Comparison of ENCODE assay signal across 8 cellular contexts in genomic region chr2:64609229-64609994, GRCh38. TPM values are rescaled to one million over a fixed set of nuclear protein-coding genes. Genes with fewer than 3 reads are reported as not detected.
DNase-seq lines count a peak whose midpoint lies in the region; ATAC-seq and TF ChIP-seq lines count a peak whose summit lies in the region.

No MANE protein-coding gene starts in this region.

- ATAC-seq in GM19467 (IDR thresholded peaks at IDR 0.05; ENCODE audit: unreplicated experiment), result peak; percentile 39

- peaks cover 10 to 33% (median 22%) of the 10 kb centered on the region in 4 donors for H3K4me1 Mint-ChIP-seq in CD4-positive, alpha-beta memory T cell
- H3K4me1 Mint-ChIP-seq in activated CD4-positive, alpha-beta memory T cell treated with anti-CD3 and anti-CD28 coated beads for 36 hours (ENCODE audit: low read depth), result peaks cover 26% of the 10 kb centered on the region
- H3K4me1 Mint-ChIP-seq in endothelial cell (ENCODE audit: unreplicated experiment) (peaks cover 17% of the 10 kb centered on the region), mesothelial cell of epicardium (peaks cover 43% of the 10 kb centered on the region)

- peak; percentile 17 for TF ChIP-seq CTCF in endothelial cell (IDR thresholded peaks at IDR 0.05; ENCODE audit: unreplicated experiment)
- no peak for TF ChIP-seq CTCF in mesothelial cell of epicardium (IDR thresholded peaks at IDR 0.05; ENCODE audit: unreplicated experiment)

- H3K9me3 ChIP-seq in CD4-positive, alpha-beta memory T cell (ENCODE audit: control insufficient read depth in 1 of 2, low read length in 2 of 2), result no peaks in the 10 kb centered on the region

- H3K4me3 ChIP-seq in CD4-positive, alpha-beta memory T cell (ENCODE audit: low read length in 2 of 2), result peak overlapping the region in 1 of 2 donors; percentile 61

- H3K9me3 Mint-ChIP-seq in CD4-positive, alpha-beta memory T cell, result no peaks in the 10 kb centered on the region
- H3K9me3 Mint-ChIP-seq in activated CD4-positive, alpha-beta memory T cell treated with anti-CD3 and anti-CD28 coated beads for 36 hours, result peaks cover 2% of the 10 kb centered on the region
- no peaks in the 10 kb centered on the region for H3K9me3 Mint-ChIP-seq in endothelial cell (ENCODE audit: unreplicated experiment)
- H3K9me3 Mint-ChIP-seq in mesothelial cell of epicardium, result peaks cover 9% of the 10 kb centered on the region

- peak; percentile 58 to 79 (median 76) for DNase-seq in CD4-positive, alpha-beta memory T cell
- DNase-seq in KG1 (lab: John Stamatoyannopoulos, UW) (peak; percentile 41), endothelial cell (ENCODE audit: low spot score) (peak; percentile 82), mesothelial cell of epicardium (ENCODE audit: low spot score in 2 of 2, unreplicated experiment in 2 of 2) (peak; percentile 47 to 72), T1000 (lab: John Stamatoyannopoulos, UW) (no peak)
- DNase-seq in activated CD4-positive, alpha-beta memory T cell treated with anti-CD3 and anti-CD28 coated beads for 36 hours, result peak; percentile 75
- DNase-seq in stimulated activated CD8-positive, alpha-beta memory T cell treated with anti-CD3 and anti-CD28 coated beads, Interleukin-7, amount 100 ng/mL, for 1 hour (ENCODE audit: low read depth in 2 of 2), result peak; percentile 26 to 36

- peak overlapping the region; percentile 57 for H3K27ac ChIP-seq in CD4-positive, alpha-beta memory T cell (ENCODE audit: low read depth, low read length)

- H3K27ac Mint-ChIP-seq in CD4-positive, alpha-beta memory T cell, result peak overlapping the region; percentile 35 to 83 (median 70)
- no peak overlapping the region for H3K27ac Mint-ChIP-seq in activated CD4-positive, alpha-beta memory T cell treated with anti-CD3 and anti-CD28 coated beads for 36 hours
- no peak overlapping the region for H3K27ac Mint-ChIP-seq in endothelial cell (ENCODE audit: unreplicated experiment)
- H3K27ac Mint-ChIP-seq in mesothelial cell of epicardium, result peak overlapping the region; percentile 43

- H3K27me3 Mint-ChIP-seq in CD4-positive, alpha-beta memory T cell, result no peaks in the 10 kb centered on the region
- H3K27me3 Mint-ChIP-seq in activated CD4-positive, alpha-beta memory T cell treated with anti-CD3 and anti-CD28 coated beads for 36 hours, result no peaks in the 10 kb centered on the region
- H3K27me3 Mint-ChIP-seq in endothelial cell (ENCODE audit: unreplicated experiment) (peaks cover 10% of the 10 kb centered on the region), mesothelial cell of epicardium (ENCODE audit: low read depth) (no peaks in the 10 kb centered on the region)

- intact Hi-C loops in CD4-positive, alpha-beta memory T cell (cut with micrococcal nuclease), result loop anchor here (10.0 kb wide), 2 partner anchors 445 to 465 kb away; partner anchors contain the start of genes CEP68 and PELI1
- intact Hi-C loops in activated CD4-positive, alpha-beta memory T cell treated with anti-CD3 and anti-CD28 coated beads for 36 hours (cut with micrococcal nuclease), result loop anchor here (5.0 kb wide), 3 partner anchors 258 to 618 kb away; partner anchors contain the start of gene ACTR2

- H3K27me3 ChIP-seq in CD4-positive, alpha-beta memory T cell (ENCODE audit: insufficient read depth, low read length), result no peaks in the 10 kb centered on the region

- peaks cover 38% of the 10 kb centered on the region for H3K4me1 ChIP-seq in CD4-positive, alpha-beta memory T cell (ENCODE audit: insufficient read depth, low read length)

- H3K36me3 Mint-ChIP-seq in CD4-positive, alpha-beta memory T cell, result no peaks in the 10 kb centered on the region
- H3K36me3 Mint-ChIP-seq in activated CD4-positive, alpha-beta memory T cell treated with anti-CD3 and anti-CD28 coated beads for 36 hours, result no peaks in the 10 kb centered on the region
- H3K36me3 Mint-ChIP-seq in endothelial cell (ENCODE audit: low read depth, unreplicated experiment) (no peaks in the 10 kb centered on the region), mesothelial cell of epicardium (peaks cover 2% of the 10 kb centered on the region)

- H3K4me3 Mint-ChIP-seq in CD4-positive, alpha-beta memory T cell, result peak overlapping the region; percentile 64 to 79 (median 75)
- H3K4me3 Mint-ChIP-seq in activated CD4-positive, alpha-beta memory T cell treated with anti-CD3 and anti-CD28 coated beads for 36 hours, result peak overlapping the region; percentile 57
- H3K4me3 Mint-ChIP-seq in endothelial cell (ENCODE audit: unreplicated experiment), result no peak overlapping the region
- H3K4me3 Mint-ChIP-seq in mesothelial cell of epicardium, result peak overlapping the region; percentile 64

- CTCF ChIA-PET in CD4-positive, alpha-beta memory T cell (lab: Charles Lee; ENCODE audit: partially characterized antibody), result interaction anchor here (0.5 to 5.7 kb wide), 9 partner anchors 8 to 592 kb away, joined by 3 to 54 read pairs (median 4); partner anchors contain the start of gene SERTAD2
- CTCF ChIA-PET in activated CD4-positive, alpha-beta memory T cell treated with anti-CD3 and anti-CD28 coated beads for 36 hours (lab: Charles Lee), result interaction anchor here (0.8 to 5.3 kb wide), 18 partner anchors 8 to 280 kb away, joined by 3 to 32 read pairs (median 4); partner anchors contain the start of gene AFTPH

- POLR2A ChIA-PET in CD4-positive, alpha-beta memory T cell (lab: Charles Lee; ENCODE audit: partially characterized antibody), result interaction anchor here (0.6 to 5.2 kb wide), 11 partner anchors 15 to 618 kb away, joined by 3 to 63 read pairs (median 3); partner anchors contain the start of genes ACTR2, AFTPH and SERTAD2
- POLR2A ChIA-PET in activated CD4-positive, alpha-beta memory T cell treated with anti-CD3 and anti-CD28 coated beads for 36 hours (lab: Charles Lee), result interaction anchor here (0.7 to 4.0 kb wide), 4 partner anchors 42 to 1040 kb away, joined by 3 to 18 read pairs (median 4); partner anchors contain the start of genes AFTPH and CEP68

- no peaks in the 10 kb centered on the region for H3K36me3 ChIP-seq in CD4-positive, alpha-beta memory T cell (ENCODE audit: insufficient read depth, low read length)

RNA-seq across cellular contexts. Expression of gene SERTAD2, which starts 44.3 kb away (rescaled TPM):
- total RNA-seq in CD4-positive, alpha-beta memory T cell, result 10 to 100 TPM; 23.5 to 24.6 TPM
- polyA plus RNA-seq in CD4-positive, alpha-beta memory T cell, result 1 to 10 TPM; 2.6 to 5.5 TPM
- total RNA-seq in activated CD4-positive, alpha-beta memory T cell treated with anti-CD3 and anti-CD28 coated beads for 36 hours, result 10 to 100 TPM; 11.3 to 11.4 TPM
- total RNA-seq in endothelial cell (ENCODE audit: unreplicated experiment) (9.8 TPM), mesothelial cell of epicardium (39.1 to 42.2 TPM (median 41.5 TPM) in 3 replicates)

Comparison
In these comparisons a context has a peak if more than half of its experiments do, and no peak if none do; other contexts are left out.
1. H3K27ac Mint-ChIP-seq: peak in CD4-positive, alpha-beta memory T cell (7 of 7) and mesothelial cell of epicardium (single experiment); none in activated CD4-positive, alpha-beta memory T cell treated with anti-CD3 and anti-CD28 coated beads for 36 hours (single experiment) and endothelial cell (single experiment).